In genomic region chr10:101060036-101060950, GRCh38 we compare ENCODE assay signal across 8 cellular contexts. TPM values are rescaled to one million over a fixed set of nuclear protein-coding genes. Genes with fewer than 3 reads are reported as not detected.
DNase-seq lines count a peak whose midpoint lies in the region; ATAC-seq and TF ChIP-seq lines count a peak whose summit lies in the region.

No MANE protein-coding gene starts in this region.

- DNase-seq in GM06990 (ENCODE audit: extremely low read depth, insufficient read length) (no peak), NB4 (ENCODE audit: low read depth) (peak; percentile 95), SK-N-MC (ENCODE audit: low read depth, low spot score) (no peak), Right ventricle myocardium inferior (ENCODE audit: missing footprints) (peak; percentile 95), tibial artery (peak; percentile 93 to 97)

- H3K9me3 Mint-ChIP-seq in activated naive CD8-positive, alpha-beta T cell (ENCODE audit: low read depth) = no peaks in the 10 kb centered on the region

- peaks cover 2% of the 10 kb centered on the region for H3K36me3 ChIP-seq in GM06990 (ENCODE audit: control insufficient read depth, insufficient read depth, low read length)
- no peaks in the 10 kb centered on the region for H3K36me3 ChIP-seq in SK-N-MC (ENCODE audit: insufficient read depth, low read length)
- H3K36me3 ChIP-seq in parathyroid adenoma (ENCODE audit: control insufficient read depth, insufficient read depth, low read length) = no peaks in the 10 kb centered on the region
- H3K36me3 ChIP-seq in tibial artery = no peaks in the 10 kb centered on the region

- H3K4me3 Mint-ChIP-seq in activated naive CD8-positive, alpha-beta T cell = peak overlapping the region; percentile 85

- peak overlapping the region; percentile 91 for H3K27ac Mint-ChIP-seq in activated naive CD8-positive, alpha-beta T cell

- ATAC-seq in HG02571 (IDR thresholded peaks at IDR 0.05; ENCODE audit: unreplicated experiment) = peak; percentile 43
- ATAC-seq in Right ventricle myocardium inferior = peak; percentile 72

- H3K27me3 ChIP-seq in GM06990 (replicated peaks; ENCODE audit: control insufficient read depth, insufficient read depth, low read length) (no peaks in the 10 kb centered on the region), parathyroid adenoma (ENCODE audit: control insufficient read depth, insufficient read depth, low read length) (no peaks in the 10 kb centered on the region), tibial artery (no peaks in the 10 kb centered on the region)

- no peaks in the 10 kb centered on the region for H3K36me3 Mint-ChIP-seq in activated naive CD8-positive, alpha-beta T cell

- H3K9me3 ChIP-seq in SK-N-MC (ENCODE audit: low read depth, low read length) = no peaks in the 10 kb centered on the region
- H3K9me3 ChIP-seq in parathyroid adenoma (ENCODE audit: control insufficient read depth, low read length) = no peaks in the 10 kb centered on the region
- no peaks in the 10 kb centered on the region for H3K9me3 ChIP-seq in tibial artery

- peak overlapping the region; percentile 92 for H2AFZ ChIP-seq in parathyroid adenoma

- peaks cover 11% of the 10 kb centered on the region for H3K27me3 Mint-ChIP-seq in activated naive CD8-positive, alpha-beta T cell

- TF ChIP-seq CTCF in GM06990 (IDR thresholded peaks at IDR 0.05; ENCODE audit: insufficient read depth, low read length, poor library complexity, severe bottlenecking) (peak; percentile 91), NB4 (IDR thresholded peaks at IDR 0.05; ENCODE audit: low read depth, low read length) (peak; percentile 93), parathyroid adenoma (IDR thresholded peaks at IDR 0.05) (peak; percentile 91), tibial artery (IDR thresholded peaks at IDR 0.05) (peak; percentile 83 to 85)

- H3K9ac ChIP-seq in SK-N-MC (ENCODE audit: insufficient read length) (peak overlapping the region; percentile 95), parathyroid adenoma (peak overlapping the region; percentile 22)

- H3K79me2 ChIP-seq in parathyroid adenoma = no peaks in the 10 kb centered on the region

- no peak for TF ChIP-seq POLR2A in NB4 (IDR thresholded peaks at IDR 0.05; ENCODE audit: extremely low read depth, insufficient read length)

- H3K27ac ChIP-seq in SK-N-MC (peak overlapping the region; percentile 94), parathyroid adenoma (peak overlapping the region; percentile 82), tibial artery (peak overlapping the region; percentile 95 to 97)

- H3K4me3 ChIP-seq in GM06990 (replicated peaks; ENCODE audit: low read depth, low read length) (peak overlapping the region; percentile 81), NB4 (ENCODE audit: low read depth, low read length) (peak overlapping the region; percentile 97), SK-N-MC (peak overlapping the region; percentile 93), parathyroid adenoma (ENCODE audit: low read depth, low read length) (peak overlapping the region; percentile 89), tibial artery (peak overlapping the region; percentile 65 to 85)

- H3K4me1 ChIP-seq in parathyroid adenoma (peaks cover 6% of the 10 kb centered on the region), tibial artery (peaks cover 5 to 44% (median 32%) of the 10 kb centered on the region in 4 donors)

- H3K4me1 Mint-ChIP-seq in activated naive CD8-positive, alpha-beta T cell (ENCODE audit: low read depth) = peaks cover 13% of the 10 kb centered on the region

- intact Hi-C loops in Right ventricle myocardium inferior (cut with DNase I) = no loop called here
- intact Hi-C loops in tibial artery (cut with DNase I; ENCODE audit: low total_unique reads) = loop anchor here (10.0 kb wide), 1 partner anchor 995 kb away; the partner anchor contains the start of gene ARMH3

- H3K4me2 ChIP-seq in parathyroid adenoma (ENCODE audit: low read length) = peak overlapping the region; percentile 88

RNA-seq across cellular contexts. Expression of gene KAZALD1, which starts 1.5 kb away (rescaled TPM):
- total RNA-seq in Right ventricle myocardium inferior = 4.8 TPM

RNA-seq across cellular contexts. Expression of gene SFXN3, which starts 29.3 kb away (rescaled TPM):
- 14.1 TPM for total RNA-seq in Right ventricle myocardium inferior

RNA-seq across cellular contexts. Expression of gene PDZD7, which starts 29.4 kb away (rescaled TPM):
- 0.22 TPM for total RNA-seq in Right ventricle myocardium inferior

Comparison
In these comparisons a context has a peak if more than half of its experiments do, and no peak if none do; other contexts are left out.
1. DNase-seq: peak in NB4 (single experiment), Right ventricle myocardium inferior (single experiment) and tibial artery (2 of 2); none in GM06990 (single experiment) and SK-N-MC (single experiment).
2. Peak in every context shown above with its lines, with median percentiles within 50 percentile points of each other: H3K4me3 ChIP-seq, CTCF ChIP-seq and H3K27ac ChIP-seq.